In the genomic region with DNA sequence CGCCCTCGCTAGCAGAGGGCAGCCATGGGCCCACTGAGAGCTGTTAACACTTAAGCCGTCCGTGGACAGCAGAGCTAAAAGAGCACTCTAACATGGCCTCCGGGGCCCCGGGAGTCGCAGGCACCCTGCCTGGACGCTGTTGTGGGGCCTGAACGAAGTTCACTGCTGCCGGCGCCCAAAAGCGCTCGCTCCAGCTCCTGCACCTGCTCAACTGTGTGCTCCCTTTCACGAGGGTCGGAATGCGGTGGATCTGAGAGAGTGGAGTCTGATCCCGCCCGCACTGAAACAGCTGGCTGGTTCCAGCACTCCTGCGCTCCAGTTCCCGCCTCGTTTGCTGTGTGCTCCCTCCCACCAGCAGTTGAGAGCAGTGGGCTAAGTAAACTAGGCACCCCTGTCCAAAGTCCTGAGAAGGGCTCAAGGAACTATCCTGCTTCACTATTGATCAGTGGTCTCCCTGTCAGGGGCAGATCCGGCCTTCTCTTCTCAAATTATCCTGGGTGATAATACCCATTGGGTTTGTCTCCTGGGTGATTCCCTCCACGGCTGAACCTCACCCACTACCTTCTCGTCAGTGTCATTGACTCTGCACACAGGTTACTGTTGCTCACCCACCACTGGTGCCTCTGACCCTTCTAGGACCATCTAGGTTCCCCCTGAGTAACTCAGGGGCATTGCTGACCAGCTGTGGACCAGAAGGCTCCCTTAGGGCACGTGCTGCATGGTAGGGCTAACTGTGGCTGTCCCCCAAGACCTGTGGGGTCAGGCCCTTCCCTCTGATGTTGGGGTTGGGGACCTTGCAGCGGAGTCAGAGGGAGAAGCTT, we compare ENCODE assay signal across 18 cellular contexts. TPM values are rescaled to one million over a fixed set of nuclear protein-coding genes. Genes with fewer than 3 reads are reported as not detected.
A peak's percentile ranks its signal among the peaks of the same experiment; 100 is the strongest.
DNase-seq lines count a peak whose midpoint lies in the region; ATAC-seq and TF ChIP-seq lines count a peak whose summit lies in the region.
"Had no signal": no experiment of that assay in that cellular context is flagged by ENCODE, and none has a peak within 500 bp of the region (broad histone marks: within the 10 kb centered on the region; RNA-seq: fewer than 3 reads in every experiment).

No MANE protein-coding gene starts in this region.

- no TSS peak for BruUV-seq in IMR-90 (replicated peaks; lab: Mats Ljungman, UMichigan)

- TF ChIP-seq CTCF in IMR-90 (conservative IDR thresholded peaks at IDR 0.05; ENCODE audit: low read depth, low read length) (no peak), osteoblast (IDR thresholded peaks at IDR 0.05; ENCODE audit: extremely low read depth, low read depth, low read length) (no peak), spleen (IDR thresholded peaks at IDR 0.05 in 8 of 11, conservative IDR thresholded peaks at IDR 0.05 in 3 of 11) (no peak)

- H2AK5ac ChIP-seq in IMR-90 (ENCODE audit: low read depth, low read length) = no peak overlapping the region

- in situ Hi-C loops in IMR-90 (cut with MboI; ENCODE audit: low sequenced_read_pairs) = loop anchor here (10.0 kb wide), 1 partner anchor 314 kb away; no protein-coding TSS in a partner anchor

- DNase-seq in IMR-90 = no peak
- peak; percentile 67 for DNase-seq in left kidney (ENCODE audit: low read depth, low spot score)
- DNase-seq in osteoblast (ENCODE audit: insufficient read length, low spot score, missing footprints) = peak; percentile 39
- peak; percentile 37 for DNase-seq in spleen
- no peak for DNase-seq in NCI-H146 treated with DMSO at 0.1 percent for 48 hours (lab: John Stamatoyannopoulos, UW; ENCODE audit: unreplicated experiment)
- no peak for DNase-seq in islet precursor cell
- DNase-seq in C1 segment of cervical spinal cord (lab: John Stamatoyannopoulos, UW) = no peak
- DNase-seq: CD4-positive, alpha-beta memory T cell; COR-L47; DMS153; DMS79 treated with DMSO at 0.1 percent for 48 hours; EL; GDM1; KBM-7 had no signal

- intact Hi-C loops in IMR-90 (cut with micrococcal nuclease) (no loop called here), spleen (cut with DNase I; ENCODE audit: low total_unique reads) (no loop called here)

- H3K18ac ChIP-seq in IMR-90 (ENCODE audit: low read depth, low read length) = no peak overlapping the region

- H3K27ac ChIP-seq in IMR-90 (ENCODE audit: insufficient read depth, low read length) (no peak overlapping the region), osteoblast (ENCODE audit: low read depth, low read length) (no peak overlapping the region), spleen (no peak overlapping the region)
- H3K27ac ChIP-seq: C4-2B had no signal

- 82% methylated on average over 17 of the region's 26 CpGs; no CpG with 5 or more reads in 1 of the 2 experiments for WGBS in IMR-90 (ENCODE audit: extremely low coverage in 2 of 2, insufficient read length in 1 of 2), 2 experiments
- 89 to 92% (median 91%) methylated on average over 26 of the region's 26 CpGs for WGBS in spleen, 5 donors

- no peak overlapping the region for H3K9ac ChIP-seq in IMR-90 (ENCODE audit: low read depth, low read length)

- H3K9me3 ChIP-seq in IMR-90 (ENCODE audit: control insufficient read depth, insufficient read depth, low read length) (no peaks in the 10 kb centered on the region), osteoblast (ENCODE audit: low read depth, low read length) (no peaks in the 10 kb centered on the region), spleen (no peaks in the 10 kb centered on the region)

- no peak overlapping the region for H3K4ac ChIP-seq in IMR-90 (ENCODE audit: low read depth, low read length)

- CTCF ChIA-PET in IMR-90 (lab: Yijun Ruan, JAX) = no interaction called here

- no peak overlapping the region for H4K91ac ChIP-seq in IMR-90 (ENCODE audit: insufficient read depth, low read depth, low read length)

- no peak overlapping the region for H4K5ac ChIP-seq in IMR-90 (ENCODE audit: low read depth, low read length)

- no peaks in the 10 kb centered on the region for H3K79me2 ChIP-seq in osteoblast (ENCODE audit: insufficient read depth, low read length)

- POLR2A ChIA-PET in IMR-90 (lab: Charles Lee; ENCODE audit: unreplicated experiment) = no interaction called here

- H2BK120ac ChIP-seq in IMR-90 (ENCODE audit: low read depth, low read length) = no peak overlapping the region

- TF ChIP-seq RAD21 in IMR-90 (IDR thresholded peaks at IDR 0.05; ENCODE audit: low read length) = no peak

- H3K36me3 ChIP-seq in IMR-90 (ENCODE audit: control insufficient read depth, insufficient read depth, low read length) (no peaks in the 10 kb centered on the region), osteoblast (ENCODE audit: insufficient read depth, low read length) (no peaks in the 10 kb centered on the region), spleen (no peaks in the 10 kb centered on the region)

- no peak overlapping the region for H3K56ac ChIP-seq in IMR-90 (ENCODE audit: extremely low read depth, insufficient read depth, low read length)

- no peaks in the 10 kb centered on the region for H3K79me1 ChIP-seq in IMR-90 (ENCODE audit: low read depth in 1 of 2, low read length in 2 of 2)

- H3K27me3 ChIP-seq in IMR-90 (ENCODE audit: control insufficient read depth, insufficient read depth, low read length) (peaks cover 3% of the 10 kb centered on the region; the same call in 1 of the 2 replicates), osteoblast (ENCODE audit: insufficient read depth, low read length) (peaks cover 3% of the 10 kb centered on the region), spleen (replicated peaks in 1 of 7) (peaks cover 0 to 17% (median 0%) of the 10 kb centered on the region in 7 donors)

- no peak overlapping the region for H2BK15ac ChIP-seq in IMR-90 (ENCODE audit: low read depth, low read length)

- H3K4me1 ChIP-seq in IMR-90 (ENCODE audit: control insufficient read depth, insufficient read depth, low read length) (no peaks in the 10 kb centered on the region), osteoblast (ENCODE audit: insufficient read depth, low read length) (no peaks in the 10 kb centered on the region), spleen (no peaks in the 10 kb centered on the region)

- dilution Hi-C loops in IMR-90 (cut with HindIII; ENCODE audit: low sequenced_read_pairs, unreplicated experiment) = no loop called here

- H2AFZ ChIP-seq in IMR-90 (replicated peaks; ENCODE audit: low read length, poor library complexity) (peak overlapping the region; percentile 18), osteoblast (ENCODE audit: low read length) (no peak overlapping the region)

- H3K4me2 ChIP-seq in IMR-90 (ENCODE audit: low read depth, low read length) (no peak overlapping the region), osteoblast (ENCODE audit: insufficient read depth, low read length) (no peak overlapping the region)

- no peak overlapping the region for H4K8ac ChIP-seq in IMR-90 (ENCODE audit: low read depth in 2 of 2, low read length in 2 of 2)

- no peak overlapping the region for H2BK20ac ChIP-seq in IMR-90 (ENCODE audit: low read depth, low read length)

- TF ChIP-seq POLR2A in IMR-90 (IDR thresholded peaks at IDR 0.05; ENCODE audit: low read depth, low read length) (no peak), spleen (IDR thresholded peaks at IDR 0.05) (no peak)

- H2AK9ac ChIP-seq in IMR-90 (replicated peaks; ENCODE audit: low read depth, low read length, poor library complexity) = no peak overlapping the region

- no peaks in the 10 kb centered on the region for H3K9me1 ChIP-seq in IMR-90 (ENCODE audit: insufficient read depth, low read length)

- no peak overlapping the region for H3K23ac ChIP-seq in IMR-90 (ENCODE audit: low read depth, low read length)

- H4K20me1 ChIP-seq in IMR-90 (ENCODE audit: insufficient read depth, low read length) (no peaks in the 10 kb centered on the region), osteoblast (ENCODE audit: insufficient read depth, low read length) (no peaks in the 10 kb centered on the region)

- no peak for ATAC-seq in IMR-90 (ENCODE audit: low read depth)
- no peak for ATAC-seq in HG02884 (IDR thresholded peaks at IDR 0.05; ENCODE audit: unreplicated experiment)
- ATAC-seq: HCT116 had no signal

- H3K14ac ChIP-seq in IMR-90 (replicated peaks; ENCODE audit: low read depth, low read length) = no peak overlapping the region

- H3K4me3 ChIP-seq in IMR-90 (ENCODE audit: insufficient read depth, low read depth, low read length) = no peak overlapping the region
- H3K4me3 ChIP-seq in osteoblast (ENCODE audit: insufficient read depth, low read length) = no peak overlapping the region
- no peak overlapping the region for H3K4me3 ChIP-seq in spleen

- no peak overlapping the region for H2BK5ac ChIP-seq in IMR-90 (ENCODE audit: low read depth, low read length, poor library complexity, severe bottlenecking)

TF ChIP-seq in IMR-90, 13 proteins besides CTCF, POLR2A, EP300 and RAD21:
- no peak for TF ChIP-seq CEBPB (IDR thresholded peaks at IDR 0.05; ENCODE audit: low read depth, low read length)

RNA-seq across cellular contexts. Expression of a gene that starts 23.5 kb away (rescaled TPM):
- total RNA-seq in IMR-90 (2012; rRNA removed) (under 0.01 TPM in 2 replicates), osteoblast (0.29 and 0.72 TPM in 2 replicates), spleen (10 to 100 TPM; 10.7 to 17.5 (median 11.9) TPM)
- polyA plus RNA-seq in IMR-90 (2012; rRNA removed) (0.03 and 0.07 TPM in 2 replicates), spleen (1 to 10 TPM in 2 of 3 donors, under 1 TPM in 1; 0.96 to 1.7 (median 1.4) TPM)
- polyA plus RNA-seq in IMR-90 (2012; cell fraction: cytosol; rRNA removed) = 0.04 and 0.51 TPM in 2 replicates
- polyA plus RNA-seq in IMR-90 (2012; cell fraction: nucleus; rRNA removed; ENCODE audit: low replicate concordance) = 0.13 and 0.33 TPM in 2 replicates
- total RNA-seq: CD4-positive, alpha-beta memory T cell; H4 had no signal
- polyA plus RNA-seq: CD4-positive, alpha-beta memory T cell had no signal

RNA-seq across cellular contexts. Expression of a gene that starts 45.3 kb away (rescaled TPM):
- total RNA-seq in IMR-90 (2012; rRNA removed) (289 and 506 TPM in 2 replicates), osteoblast (92.6 and 100 TPM in 2 replicates), spleen (100 to 1,000 TPM; 133 to 424 (median 306) TPM)
- polyA plus RNA-seq in IMR-90 (2012; rRNA removed) (215 and 267 TPM in 2 replicates), spleen (100 to 1,000 TPM; 113 to 161 (median 152) TPM)
- 29.1 and 31.1 TPM in 2 replicates for polyA plus RNA-seq in IMR-90 (2012; cell fraction: cytosol; rRNA removed)
- 20.1 and 129 TPM in 2 replicates for polyA plus RNA-seq in IMR-90 (2012; cell fraction: nucleus; rRNA removed; ENCODE audit: low replicate concordance)

Comparison
In these comparisons a context has a peak if more than half of its experiments do, and no peak if none do; other contexts are left out.
1. DNase-seq: peak in left kidney (single experiment), osteoblast (single experiment) and spleen (single experiment); none in IMR-90 (single experiment), NCI-H146 treated with DMSO at 0.1 percent for 48 hours (single experiment), islet precursor cell (single experiment) and C1 segment of cervical spinal cord (0 of 14).